8 cellular contexts compared by ENCODE assay signal in the genomic region with DNA sequence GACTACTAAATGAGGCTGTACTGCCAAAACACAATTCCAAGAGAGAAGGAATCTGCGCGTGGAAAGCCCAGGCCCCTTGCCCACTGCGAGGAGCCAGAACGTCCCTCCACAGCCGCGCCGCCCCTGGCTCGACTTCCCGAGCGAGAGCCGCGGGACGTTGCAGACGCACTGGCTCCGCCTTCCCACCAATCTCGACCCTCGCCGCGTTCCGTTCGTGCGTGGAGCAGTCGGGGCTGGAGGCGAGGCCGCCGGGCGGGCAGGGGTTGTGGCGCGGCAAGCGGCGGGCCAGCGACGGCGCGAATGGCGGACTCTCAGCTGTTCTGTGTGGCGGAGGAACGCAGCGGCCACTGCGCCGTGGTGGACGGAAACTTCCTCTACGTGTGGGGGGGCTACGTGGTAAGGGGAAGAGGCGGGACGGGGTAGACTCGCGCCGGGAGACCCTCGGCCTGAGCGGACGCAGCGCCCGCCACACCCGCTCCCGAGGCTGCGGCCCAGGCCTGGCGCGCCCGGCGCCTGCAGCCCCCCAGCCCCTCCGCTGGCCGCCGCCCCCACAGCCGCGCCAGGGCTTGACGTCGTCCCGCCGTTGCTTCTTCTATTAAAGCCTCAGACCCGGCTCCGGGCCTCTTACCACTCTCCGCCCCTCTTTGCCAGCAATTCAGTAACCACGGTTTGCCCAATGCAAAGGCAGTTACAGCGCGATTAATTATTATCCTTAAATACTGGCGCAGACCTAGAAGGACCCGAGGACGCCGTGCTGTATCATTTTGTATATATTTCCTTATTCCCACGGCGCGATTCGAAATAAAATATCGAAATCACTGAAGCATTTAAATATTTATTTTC.
A peak's percentile ranks its signal among the peaks of the same experiment; 100 is the strongest.
DNase-seq lines count a peak whose midpoint lies in the region; ATAC-seq and TF ChIP-seq lines count a peak whose summit lies in the region.

A gene with protein sequence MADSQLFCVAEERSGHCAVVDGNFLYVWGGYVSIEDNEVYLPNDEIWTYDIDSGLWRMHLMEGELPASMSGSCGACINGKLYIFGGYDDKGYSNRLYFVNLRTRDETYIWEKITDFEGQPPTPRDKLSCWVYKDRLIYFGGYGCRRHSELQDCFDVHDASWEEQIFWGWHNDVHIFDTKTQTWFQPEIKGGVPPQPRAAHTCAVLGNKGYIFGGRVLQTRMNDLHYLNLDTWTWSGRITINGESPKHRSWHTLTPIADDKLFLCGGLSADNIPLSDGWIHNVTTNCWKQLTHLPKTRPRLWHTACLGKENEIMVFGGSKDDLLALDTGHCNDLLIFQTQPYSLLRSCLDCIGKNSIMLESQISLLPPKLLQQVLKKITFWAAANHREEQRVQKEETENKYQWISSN (plus strand): TSS at position 226 of the 843 bp plus-strand sequence. CDS start 75 bp downstream, at position 301.

- H3K4me3 ChIP-seq in astrocyte of the cerebellum (ENCODE audit: low read depth, low read length) (peak within 1 kb of the TSS; percentile 68), retinal pigment epithelial cell (ENCODE audit: low read length) (peak within 1 kb of the TSS; percentile 66)

- peak; percentile 63 for ATAC-seq in HG02840 (IDR thresholded peaks at IDR 0.05; ENCODE audit: low FRiP score, unreplicated experiment)

- peak; percentile 46 for DNase-seq in NCI-H146 treated with DMSO at 0.1 percent for 48 hours (lab: John Stamatoyannopoulos, UW; ENCODE audit: unreplicated experiment)
- peak; percentile 57 for DNase-seq in T1000 (lab: John Stamatoyannopoulos, UW)
- DNase-seq in astrocyte of the cerebellum (ENCODE audit: low read depth), result peak; percentile 50
- peak; percentile 83 to 86 for DNase-seq in hippocampal formation (lab: John Stamatoyannopoulos, UW)
- peak; percentile 44 for DNase-seq in retinal pigment epithelial cell (ENCODE audit: low read depth)
- no peak for DNase-seq in D341Med (ENCODE audit: low spot score)

- in situ Hi-C loops in astrocyte of the cerebellum (cut with HindIII; ENCODE audit: low sequenced_read_pairs), result no loop called here

- peak; percentile 69 for TF ChIP-seq POLR2A in GM15510 (IDR thresholded peaks at IDR 0.05; ENCODE audit: borderline replicate concordance, extremely low read depth, insufficient read length)

- TF ChIP-seq CTCF in astrocyte of the cerebellum (IDR thresholded peaks at IDR 0.05; ENCODE audit: low read depth, low read length, missing control alignments), result no peak
- TF ChIP-seq CTCF in retinal pigment epithelial cell (conservative IDR thresholded peaks at IDR 0.05; ENCODE audit: low read depth, low read length), result no peak
